9 cellular contexts compared by ENCODE assay signal in genomic region chr5:170151105-170151831, GRCh38. TPM values are rescaled to one million over a fixed set of nuclear protein-coding genes. Genes with fewer than 3 reads are reported as not detected.
A peak's percentile ranks its signal among the peaks of the same experiment; 100 is the strongest.
DNase-seq lines count a peak whose midpoint lies in the region; ATAC-seq and TF ChIP-seq lines count a peak whose summit lies in the region.
"Had no signal": no experiment of that assay in that cellular context is flagged by ENCODE, and none has a peak within 500 bp of the region (broad histone marks: within the 10 kb centered on the region; RNA-seq: fewer than 3 reads in every experiment).

No MANE protein-coding gene starts in this region.

- H3K27me3 ChIP-seq in OCI-LY3 (ENCODE audit: low read depth, low read length) (no peaks in the 10 kb centered on the region), testis (no peaks in the 10 kb centered on the region)

- H2AFZ ChIP-seq in OCI-LY3 (ENCODE audit: low read depth, low read length): no peak overlapping the region

- H3K9ac ChIP-seq in OCI-LY3 (ENCODE audit: low read length): peak overlapping the region; percentile 53

- TF ChIP-seq CTCF in OCI-LY3 (IDR thresholded peaks at IDR 0.05; ENCODE audit: low read depth, low read length): no peak
- no peak for TF ChIP-seq CTCF in fibroblast of the aortic adventitia (IDR thresholded peaks at IDR 0.05; ENCODE audit: insufficient read depth, low read length)
- no peak for TF ChIP-seq CTCF in testis (IDR thresholded peaks at IDR 0.05)
- no peak for TF ChIP-seq CTCF in glutamatergic neuron (IDR thresholded peaks at IDR 0.05; ENCODE audit: partially characterized antibody, unreplicated experiment)

- H3K4me1 Mint-ChIP-seq in glutamatergic neuron (ENCODE audit: low read depth, unreplicated experiment): peaks cover 16% of the 10 kb centered on the region

- WGBS in testis, 2 donors: 33 to 41% methylated on average over 7 of the region's 7 CpGs

- peak overlapping the region; percentile 92 for H3K27ac ChIP-seq in OCI-LY3 (ENCODE audit: low read length)
- H3K27ac ChIP-seq in testis: no peak overlapping the region
- H3K27ac ChIP-seq: SK-N-MC had no signal

- H3K9me3 Mint-ChIP-seq in glutamatergic neuron (ENCODE audit: unreplicated experiment): peaks cover 2% of the 10 kb centered on the region

- H3K27me3 Mint-ChIP-seq in glutamatergic neuron (ENCODE audit: unreplicated experiment): peaks cover 4% of the 10 kb centered on the region

- TF ChIP-seq POLR2A in testis (IDR thresholded peaks at IDR 0.05): no peak

- no peak overlapping the region for H3K4me3 Mint-ChIP-seq in glutamatergic neuron (ENCODE audit: unreplicated experiment)

- H3K36me3 ChIP-seq in OCI-LY3 (replicated peaks; ENCODE audit: low read depth, low read length) (no peaks in the 10 kb centered on the region), testis (ENCODE audit: low read depth, missing control alignments) (no peaks in the 10 kb centered on the region)

- intact Hi-C loops in testis (cut with DNase I; ENCODE audit: low total_unique reads) (no loop called here), posterior vena cava (cut with DNase I) (no loop called here)

- H3K4me2 ChIP-seq in OCI-LY3 (ENCODE audit: low read length): peak overlapping the region; percentile 65

- H3K4me1 ChIP-seq in OCI-LY3 (ENCODE audit: low read length): peaks cover 64% of the 10 kb centered on the region
- peaks cover 6% of the 10 kb centered on the region for H3K4me1 ChIP-seq in testis

- no peak overlapping the region for H3K27ac Mint-ChIP-seq in glutamatergic neuron (ENCODE audit: unreplicated experiment)

- ATAC-seq in GM21717 (IDR thresholded peaks at IDR 0.05; ENCODE audit: unreplicated experiment) (peak; percentile 70), GM21737 (IDR thresholded peaks at IDR 0.05; ENCODE audit: unreplicated experiment) (no peak)

- DNase-seq in fibroblast of the aortic adventitia (ENCODE audit: low read depth): peak; percentile 93
- DNase-seq in testis: peak; percentile 55
- no peak for DNase-seq in posterior vena cava (ENCODE audit: low spot score)
- no peak for DNase-seq in glutamatergic neuron
- no peak for DNase-seq in T-helper 2 cell

- no peaks in the 10 kb centered on the region for H4K20me1 ChIP-seq in OCI-LY3 (ENCODE audit: insufficient read depth, low read length)

- peak overlapping the region; percentile 17; the same call in 1 of the 2 replicates for H3K4me3 ChIP-seq in OCI-LY3 (ENCODE audit: low read length)
- no peak overlapping the region for H3K4me3 ChIP-seq in fibroblast of the aortic adventitia (ENCODE audit: low read depth, low read length)
- no peak overlapping the region for H3K4me3 ChIP-seq in testis
- H3K4me3 ChIP-seq: SK-N-MC had no signal

- no peaks in the 10 kb centered on the region for H3K79me2 ChIP-seq in OCI-LY3 (ENCODE audit: low read length)

- H3K9me3 ChIP-seq in OCI-LY3 (ENCODE audit: insufficient read depth, low read length) (no peaks in the 10 kb centered on the region), testis (no peaks in the 10 kb centered on the region)

- no peaks in the 10 kb centered on the region for H3K36me3 Mint-ChIP-seq in glutamatergic neuron (ENCODE audit: unreplicated experiment)

RNA-seq across cellular contexts. Expression of gene FOXI1, which starts 45.6 kb away (rescaled TPM):
- total RNA-seq in fibroblast of the aortic adventitia (ENCODE audit: low replicate concordance) (not detected in 2 replicates), testis (under 1 TPM in 1 of 2 donors, not detected in 1; 0.19 TPM), posterior vena cava (not detected), glutamatergic neuron (ENCODE audit: unreplicated experiment) (not detected)
- polyA plus RNA-seq in testis (ENCODE audit: insufficient read depth, low read depth, low replicate concordance): 0.26 TPM

Comparison
In these comparisons a context has a peak if more than half of its experiments do, and no peak if none do; other contexts are left out.
1. DNase-seq: peak in fibroblast of the aortic adventitia (single experiment) and testis (single experiment); none in posterior vena cava (single experiment), glutamatergic neuron (single experiment) and T-helper 2 cell (0 of 5).